Comparison of ENCODE assay signal across 33 cellular contexts in genomic region chr20:8963330-8963729, GRCh38.
A peak's percentile ranks its signal among the peaks of the same experiment; 100 is the strongest.
DNase-seq lines count a peak whose midpoint lies in the region; ATAC-seq, FAIRE-seq and TF ChIP-seq lines count a peak whose summit lies in the region.
"Had no signal": no experiment of that assay in that cellular context is flagged by ENCODE, and none has a peak within 500 bp of the region (broad histone marks: within the 10 kb centered on the region; RNA-seq: fewer than 3 reads in every experiment).

No MANE protein-coding gene starts in this region.

- H3K4me1 ChIP-seq in Loucy (ENCODE audit: insufficient read depth, low read length, poor library complexity, severe bottlenecking), result peaks cover 34% of the 10 kb centered on the region
- no peaks in the 10 kb centered on the region for H3K4me1 ChIP-seq in naive thymus-derived CD4-positive, alpha-beta T cell (ENCODE audit: control insufficient read depth in 2 of 2, insufficient read depth in 2 of 2, low read length in 2 of 2)
- H3K4me1 ChIP-seq: A549; BE2C; BLaER1; BLaER1 treated with 17β-estradiol and CSF1 and Interleukin-3, amounts not matched to agents 10 nM and 100 nM; Caco-2 had no signal

- H3F3A ChIP-seq in Loucy (ENCODE audit: low read depth), result no peaks in the 10 kb centered on the region

- peak overlapping the region; percentile 57 for H3K4me2 ChIP-seq in Loucy (ENCODE audit: low read depth, low read length, poor library complexity, severe bottlenecking)
- H3K4me2 ChIP-seq: A549; BLaER1; BLaER1 treated with 17β-estradiol and CSF1 and Interleukin-3, amounts not matched to agents 10 nM and 100 nM had no signal

- no peak overlapping the region for H2AFZ ChIP-seq in Loucy (ENCODE audit: low read length)

- H3K27me3 ChIP-seq in Loucy (ENCODE audit: insufficient read depth, low read length, poor library complexity, severe bottlenecking), result no peaks in the 10 kb centered on the region
- no peaks in the 10 kb centered on the region for H3K27me3 ChIP-seq in naive thymus-derived CD4-positive, alpha-beta T cell (ENCODE audit: control insufficient read depth in 2 of 2, insufficient read depth in 2 of 2, low read length in 2 of 2)
- H3K27me3 ChIP-seq: BE2C; BLaER1; BLaER1 treated with 17β-estradiol and CSF1 and Interleukin-3, amounts not matched to agents 10 nM and 100 nM had no signal

- no peak overlapping the region for H3K4me3 Mint-ChIP-seq in naive thymus-derived CD4-positive, alpha-beta T cell
- H3K4me3 Mint-ChIP-seq: B cell; CD14-positive monocyte; CD4-positive, alpha-beta memory T cell; CD4-positive, alpha-beta T cell; CD4-positive, CD25-positive, alpha-beta regulatory T cell; CD8-positive, alpha-beta memory T cell; CD8-positive, alpha-beta T cell had no signal

- H3K9me3 Mint-ChIP-seq in naive thymus-derived CD4-positive, alpha-beta T cell, result peaks cover 0 to 12% (median 5%) of the 10 kb centered on the region in 11 donors
- H3K9me3 Mint-ChIP-seq: CD8-positive, alpha-beta T cell had no signal

- H3K9me3 ChIP-seq in Loucy (ENCODE audit: insufficient read depth, low read depth, low read length), result no peaks in the 10 kb centered on the region
- H3K9me3 ChIP-seq in naive thymus-derived CD4-positive, alpha-beta T cell (ENCODE audit: control insufficient read depth in 2 of 3, low read length in 3 of 3), result no peaks in the 10 kb centered on the region
- H3K9me3 ChIP-seq: BE2C, BLaER1, Caco-2 had no signal

- intact Hi-C loops in naive thymus-derived CD4-positive, alpha-beta T cell (cut with micrococcal nuclease), result no loop called here

- ATAC-seq in naive thymus-derived CD4-positive, alpha-beta T cell, result peak; percentile 49
- no peak for ATAC-seq in GM21515 (IDR thresholded peaks at IDR 0.05; ENCODE audit: unreplicated experiment)
- ATAC-seq: A549; CD8-positive, alpha-beta T cell had no signal

- CTCF ChIA-PET in naive thymus-derived CD4-positive, alpha-beta T cell (lab: Charles Lee), result no interaction called here

- H3K4me1 Mint-ChIP-seq in naive thymus-derived CD4-positive, alpha-beta T cell, result peaks cover 0 to 1% (median 0%) of the 10 kb centered on the region in 7 donors
- H3K4me1 Mint-ChIP-seq: B cell; CD14-positive monocyte; CD4-positive, alpha-beta memory T cell; CD4-positive, CD25-positive, alpha-beta regulatory T cell; CD8-positive, alpha-beta memory T cell had no signal

- no peaks in the 10 kb centered on the region for H3K9me2 ChIP-seq in Loucy (replicated peaks; ENCODE audit: low read depth, low read length)

- no peaks in the 10 kb centered on the region for H3K36me3 ChIP-seq in Loucy (ENCODE audit: insufficient read depth, low read length)
- H3K36me3 ChIP-seq in naive thymus-derived CD4-positive, alpha-beta T cell (ENCODE audit: control insufficient read depth in 2 of 3, insufficient read depth in 3 of 3, low read length in 3 of 3), result no peaks in the 10 kb centered on the region
- H3K36me3 ChIP-seq: BE2C; BLaER1; BLaER1 treated with 17β-estradiol and CSF1 and Interleukin-3, amounts not matched to agents 10 nM and 100 nM had no signal

- POLR2A ChIA-PET in naive thymus-derived CD4-positive, alpha-beta T cell (lab: Charles Lee), result no interaction called here

- no peak overlapping the region for H3K27ac ChIP-seq in naive thymus-derived CD4-positive, alpha-beta T cell (ENCODE audit: low read depth, low read length)
- H3K27ac ChIP-seq: 22Rv1; A549; BLaER1; BLaER1 treated with 17β-estradiol and CSF1 and Interleukin-3, amounts not matched to agents 10 nM and 100 nM; C4-2B had no signal

- H3K9ac ChIP-seq in Loucy (ENCODE audit: low read depth, low read length, poor library complexity, severe bottlenecking), result no peak overlapping the region
- H3K9ac ChIP-seq: BLaER1; BLaER1 treated with 17β-estradiol and CSF1 and Interleukin-3, amounts not matched to agents 10 nM and 100 nM had no signal

- no peak overlapping the region for H3K27ac Mint-ChIP-seq in naive thymus-derived CD4-positive, alpha-beta T cell
- H3K27ac Mint-ChIP-seq: B cell; CD14-positive monocyte; CD4-positive, alpha-beta memory T cell; CD4-positive, alpha-beta T cell; CD4-positive, CD25-positive, alpha-beta regulatory T cell; CD8-positive, alpha-beta memory T cell; CD8-positive, alpha-beta T cell had no signal

- peaks cover 0 to 4% (median 0%) of the 10 kb centered on the region in 5 donors for H3K27me3 Mint-ChIP-seq in naive thymus-derived CD4-positive, alpha-beta T cell
- H3K27me3 Mint-ChIP-seq: B cell; CD4-positive, alpha-beta memory T cell; CD4-positive, alpha-beta T cell; CD4-positive, CD25-positive, alpha-beta regulatory T cell had no signal

- no peaks in the 10 kb centered on the region for H4K20me1 ChIP-seq in Loucy (ENCODE audit: insufficient read depth, low read length, poor library complexity, severe bottlenecking)
- H4K20me1 ChIP-seq: BLaER1; BLaER1 treated with 17β-estradiol and CSF1 and Interleukin-3, amounts not matched to agents 10 nM and 100 nM had no signal

- TF ChIP-seq CTCF in Loucy (conservative IDR thresholded peaks at IDR 0.05; ENCODE audit: low read length), result no peak

- no peak for FAIRE-seq in urothelium cell line (lab: Jason Lieb, UNC)
- FAIRE-seq: A204.1, A549, D721Med had no signal

- H3K4me3 ChIP-seq in Loucy (ENCODE audit: low read length, poor library complexity, severe bottlenecking), result no peak overlapping the region
- no peak overlapping the region for H3K4me3 ChIP-seq in naive thymus-derived CD4-positive, alpha-beta T cell (ENCODE audit: low read length)
- H3K4me3 ChIP-seq: A549; BLaER1; BLaER1 treated with 17β-estradiol and CSF1 and Interleukin-3, amounts not matched to agents 10 nM and 100 nM had no signal

- no peak for DNase-seq in naive thymus-derived CD4-positive, alpha-beta T cell
- DNase-seq in urothelium cell line (ENCODE audit: low spot score), result no peak
- DNase-seq: 8988T; ACHN; AML-193; BE2C; C1 segment of cervical spinal cord; Caco-2; Calu3; CD4-positive, alpha-beta memory T cell; CD4-positive, alpha-beta T cell; CD4-positive, CD25-positive, alpha-beta regulatory T cell; CD8-positive, alpha-beta memory T cell; CD8-positive, alpha-beta T cell; COR-L47; DMS 273 treated with DMSO at 0.1 percent for 48 hours; DMS153; DMS53; DMS79; DMS79 treated with DMSO at 0.1 percent for 48 hours; DND-41; EL had no signal

- no peaks in the 10 kb centered on the region for H3K36me3 Mint-ChIP-seq in naive thymus-derived CD4-positive, alpha-beta T cell
- H3K36me3 Mint-ChIP-seq: CD14-positive monocyte; CD4-positive, alpha-beta memory T cell; CD4-positive, CD25-positive, alpha-beta regulatory T cell; CD8-positive, alpha-beta memory T cell; CD8-positive, alpha-beta T cell had no signal

- no peaks in the 10 kb centered on the region for H3K79me2 ChIP-seq in Loucy (ENCODE audit: insufficient read depth, low read length)
